ENCODE assay signal across 1 cellular context in the genomic region with DNA sequence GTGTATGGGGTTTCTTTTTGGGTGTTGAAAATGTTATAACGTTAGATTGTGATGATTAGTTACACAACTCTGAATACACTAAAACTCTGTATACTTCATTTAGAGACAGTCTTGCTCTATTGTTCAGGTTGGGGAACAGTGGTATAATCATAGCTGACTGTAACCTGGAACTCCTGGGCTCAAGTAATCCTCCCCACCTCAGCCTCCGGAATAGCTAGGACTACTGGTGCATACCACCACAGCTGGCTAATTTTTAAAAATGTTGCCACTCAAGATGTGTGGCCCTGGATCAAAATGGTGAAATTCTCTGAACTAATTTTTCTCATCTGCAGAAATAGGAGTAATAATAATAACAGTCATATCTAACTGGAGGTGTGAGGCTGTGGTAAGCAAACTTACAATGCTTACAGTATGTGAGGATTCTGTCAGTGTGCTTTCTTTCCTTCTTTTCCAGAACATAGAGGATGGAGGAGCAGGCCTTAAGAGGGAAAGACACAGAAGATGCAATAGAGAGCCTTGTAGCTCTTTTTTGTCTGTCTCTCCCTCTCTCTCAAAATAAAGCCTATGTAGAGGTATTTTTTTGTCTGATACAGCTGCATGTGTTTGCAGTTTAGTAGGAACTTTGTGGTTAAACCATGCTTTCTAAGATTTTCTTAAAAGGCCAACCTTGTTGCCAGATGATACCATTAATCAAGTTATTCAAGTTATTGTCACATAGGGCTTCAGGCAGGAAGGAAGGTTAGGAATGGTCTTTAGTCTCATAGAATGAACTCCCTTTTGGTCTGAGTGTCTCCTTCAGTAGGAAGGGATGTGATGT.
TF ChIP-seq lines count a peak whose summit lies in the region.

No MANE protein-coding gene starts in this region.

TF ChIP-seq in GM23338, 12 proteins besides CTCF, POLR2A, EP300 and RAD21:
- TF ChIP-seq NANOG (IDR thresholded peaks at IDR 0.05; ENCODE audit: borderline replicate concordance), result no peak
- no peak for TF ChIP-seq EZH2 (IDR thresholded peaks at IDR 0.05; ENCODE audit: low read depth, unreplicated experiment)
- no peak for TF ChIP-seq STAT1 (IDR thresholded peaks at IDR 0.05; ENCODE audit: unreplicated experiment)
- TF ChIP-seq, protein P1, sequence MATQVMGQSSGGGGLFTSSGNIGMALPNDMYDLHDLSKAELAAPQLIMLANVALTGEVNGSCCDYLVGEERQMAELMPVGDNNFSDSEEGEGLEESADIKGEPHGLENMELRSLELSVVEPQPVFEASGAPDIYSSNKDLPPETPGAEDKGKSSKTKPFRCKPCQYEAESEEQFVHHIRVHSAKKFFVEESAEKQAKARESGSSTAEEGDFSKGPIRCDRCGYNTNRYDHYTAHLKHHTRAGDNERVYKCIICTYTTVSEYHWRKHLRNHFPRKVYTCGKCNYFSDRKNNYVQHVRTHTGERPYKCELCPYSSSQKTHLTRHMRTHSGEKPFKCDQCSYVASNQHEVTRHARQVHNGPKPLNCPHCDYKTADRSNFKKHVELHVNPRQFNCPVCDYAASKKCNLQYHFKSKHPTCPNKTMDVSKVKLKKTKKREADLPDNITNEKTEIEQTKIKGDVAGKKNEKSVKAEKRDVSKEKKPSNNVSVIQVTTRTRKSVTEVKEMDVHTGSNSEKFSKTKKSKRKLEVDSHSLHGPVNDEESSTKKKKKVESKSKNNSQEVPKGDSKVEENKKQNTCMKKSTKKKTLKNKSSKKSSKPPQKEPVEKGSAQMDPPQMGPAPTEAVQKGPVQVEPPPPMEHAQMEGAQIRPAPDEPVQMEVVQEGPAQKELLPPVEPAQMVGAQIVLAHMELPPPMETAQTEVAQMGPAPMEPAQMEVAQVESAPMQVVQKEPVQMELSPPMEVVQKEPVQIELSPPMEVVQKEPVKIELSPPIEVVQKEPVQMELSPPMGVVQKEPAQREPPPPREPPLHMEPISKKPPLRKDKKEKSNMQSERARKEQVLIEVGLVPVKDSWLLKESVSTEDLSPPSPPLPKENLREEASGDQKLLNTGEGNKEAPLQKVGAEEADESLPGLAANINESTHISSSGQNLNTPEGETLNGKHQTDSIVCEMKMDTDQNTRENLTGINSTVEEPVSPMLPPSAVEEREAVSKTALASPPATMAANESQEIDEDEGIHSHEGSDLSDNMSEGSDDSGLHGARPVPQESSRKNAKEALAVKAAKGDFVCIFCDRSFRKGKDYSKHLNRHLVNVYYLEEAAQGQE (IDR thresholded peaks at IDR 0.05; ENCODE audit: unreplicated experiment), result no peak
- TF ChIP-seq JUNB (IDR thresholded peaks at IDR 0.05; ENCODE audit: unreplicated experiment), result no peak
- TF ChIP-seq, protein P2, sequence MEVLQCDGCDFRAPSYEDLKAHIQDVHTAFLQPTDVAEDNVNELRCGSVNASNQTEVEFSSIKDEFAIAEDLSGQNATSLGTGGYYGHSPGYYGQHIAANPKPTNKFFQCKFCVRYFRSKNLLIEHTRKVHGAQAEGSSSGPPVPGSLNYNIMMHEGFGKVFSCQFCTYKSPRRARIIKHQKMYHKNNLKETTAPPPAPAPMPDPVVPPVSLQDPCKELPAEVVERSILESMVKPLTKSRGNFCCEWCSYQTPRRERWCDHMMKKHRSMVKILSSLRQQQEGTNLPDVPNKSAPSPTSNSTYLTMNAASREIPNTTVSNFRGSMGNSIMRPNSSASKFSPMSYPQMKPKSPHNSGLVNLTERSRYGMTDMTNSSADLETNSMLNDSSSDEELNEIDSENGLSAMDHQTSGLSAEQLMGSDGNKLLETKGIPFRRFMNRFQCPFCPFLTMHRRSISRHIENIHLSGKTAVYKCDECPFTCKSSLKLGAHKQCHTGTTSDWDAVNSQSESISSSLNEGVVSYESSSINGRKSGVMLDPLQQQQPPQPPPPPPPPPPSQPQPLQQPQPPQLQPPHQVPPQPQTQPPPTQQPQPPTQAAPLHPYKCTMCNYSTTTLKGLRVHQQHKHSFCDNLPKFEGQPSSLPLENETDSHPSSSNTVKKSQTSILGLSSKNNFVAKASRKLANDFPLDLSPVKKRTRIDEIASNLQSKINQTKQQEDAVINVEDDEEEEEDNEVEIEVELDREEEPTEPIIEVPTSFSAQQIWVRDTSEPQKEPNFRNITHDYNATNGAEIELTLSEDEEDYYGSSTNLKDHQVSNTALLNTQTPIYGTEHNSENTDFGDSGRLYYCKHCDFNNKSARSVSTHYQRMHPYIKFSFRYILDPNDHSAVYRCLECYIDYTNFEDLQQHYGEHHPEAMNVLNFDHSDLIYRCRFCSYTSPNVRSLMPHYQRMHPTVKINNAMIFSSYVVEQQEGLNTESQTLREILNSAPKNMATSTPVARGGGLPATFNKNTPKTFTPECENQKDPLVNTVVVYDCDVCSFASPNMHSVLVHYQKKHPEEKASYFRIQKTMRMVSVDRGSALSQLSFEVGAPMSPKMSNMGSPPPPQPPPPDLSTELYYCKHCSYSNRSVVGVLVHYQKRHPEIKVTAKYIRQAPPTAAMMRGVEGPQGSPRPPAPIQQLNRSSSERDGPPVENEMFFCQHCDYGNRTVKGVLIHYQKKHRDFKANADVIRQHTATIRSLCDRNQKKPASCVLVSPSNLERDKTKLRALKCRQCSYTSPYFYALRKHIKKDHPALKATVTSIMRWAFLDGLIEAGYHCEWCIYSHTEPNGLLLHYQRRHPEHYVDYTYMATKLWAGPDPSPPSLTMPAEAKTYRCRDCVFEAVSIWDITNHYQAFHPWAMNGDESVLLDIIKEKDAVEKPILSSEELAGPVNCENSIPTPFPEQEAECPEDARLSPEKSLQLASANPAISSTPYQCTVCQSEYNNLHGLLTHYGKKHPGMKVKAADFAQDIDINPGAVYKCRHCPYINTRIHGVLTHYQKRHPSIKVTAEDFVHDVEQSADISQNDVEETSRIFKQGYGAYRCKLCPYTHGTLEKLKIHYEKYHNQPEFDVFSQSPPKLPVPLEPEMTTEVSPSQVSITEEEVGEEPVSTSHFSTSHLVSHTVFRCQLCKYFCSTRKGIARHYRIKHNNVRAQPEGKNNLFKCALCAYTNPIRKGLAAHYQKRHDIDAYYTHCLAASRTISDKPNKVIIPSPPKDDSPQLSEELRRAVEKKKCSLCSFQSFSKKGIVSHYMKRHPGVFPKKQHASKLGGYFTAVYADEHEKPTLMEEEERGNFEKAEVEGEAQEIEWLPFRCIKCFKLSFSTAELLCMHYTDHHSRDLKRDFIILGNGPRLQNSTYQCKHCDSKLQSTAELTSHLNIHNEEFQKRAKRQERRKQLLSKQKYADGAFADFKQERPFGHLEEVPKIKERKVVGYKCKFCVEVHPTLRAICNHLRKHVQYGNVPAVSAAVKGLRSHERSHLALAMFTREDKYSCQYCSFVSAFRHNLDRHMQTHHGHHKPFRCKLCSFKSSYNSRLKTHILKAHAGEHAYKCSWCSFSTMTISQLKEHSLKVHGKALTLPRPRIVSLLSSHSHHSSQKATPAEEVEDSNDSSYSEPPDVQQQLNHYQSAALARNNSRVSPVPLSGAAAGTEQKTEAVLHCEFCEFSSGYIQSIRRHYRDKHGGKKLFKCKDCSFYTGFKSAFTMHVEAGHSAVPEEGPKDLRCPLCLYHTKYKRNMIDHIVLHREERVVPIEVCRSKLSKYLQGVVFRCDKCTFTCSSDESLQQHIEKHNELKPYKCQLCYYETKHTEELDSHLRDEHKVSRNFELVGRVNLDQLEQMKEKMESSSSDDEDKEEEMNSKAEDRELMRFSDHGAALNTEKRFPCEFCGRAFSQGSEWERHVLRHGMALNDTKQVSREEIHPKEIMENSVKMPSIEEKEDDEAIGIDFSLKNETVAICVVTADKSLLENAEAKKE (CRISPR knock-in tag; IDR thresholded peaks at IDR 0.05), result no peak
- TF ChIP-seq CREB1 (CRISPR knock-in tag; IDR thresholded peaks at IDR 0.05; ENCODE audit: low read depth), result no peak
- no peak for TF ChIP-seq POLR2AphosphoS5 (IDR thresholded peaks at IDR 0.05; ENCODE audit: low read depth)
- TF ChIP-seq ZNF331 (CRISPR knock-in tag; IDR thresholded peaks at IDR 0.05; ENCODE audit: low read depth), result no peak
- no peak for TF ChIP-seq EZH2phosphoT487 (IDR thresholded peaks at IDR 0.05; ENCODE audit: unreplicated experiment)
- TF ChIP-seq, protein P3, sequence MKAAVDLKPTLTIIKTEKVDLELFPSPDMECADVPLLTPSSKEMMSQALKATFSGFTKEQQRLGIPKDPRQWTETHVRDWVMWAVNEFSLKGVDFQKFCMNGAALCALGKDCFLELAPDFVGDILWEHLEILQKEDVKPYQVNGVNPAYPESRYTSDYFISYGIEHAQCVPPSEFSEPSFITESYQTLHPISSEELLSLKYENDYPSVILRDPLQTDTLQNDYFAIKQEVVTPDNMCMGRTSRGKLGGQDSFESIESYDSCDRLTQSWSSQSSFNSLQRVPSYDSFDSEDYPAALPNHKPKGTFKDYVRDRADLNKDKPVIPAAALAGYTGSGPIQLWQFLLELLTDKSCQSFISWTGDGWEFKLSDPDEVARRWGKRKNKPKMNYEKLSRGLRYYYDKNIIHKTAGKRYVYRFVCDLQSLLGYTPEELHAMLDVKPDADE (IDR thresholded peaks at IDR 0.05), result no peak
- TF ChIP-seq ZNF114 (CRISPR knock-in tag; IDR thresholded peaks at IDR 0.05), result no peak
